1 cellular context compared by ENCODE assay signal in genomic region chr10:81866753-81867152, GRCh38.
TF ChIP-seq lines count a peak whose summit lies in the region.

No MANE protein-coding gene starts in this region.

TF ChIP-seq in SK-N-SH, 30 proteins besides CTCF, POLR2A, EP300 and RAD21 (continued from another document):
- TF ChIP-seq ZBTB33 (IDR thresholded peaks at IDR 0.05; ENCODE audit: borderline replicate concordance, low read depth), result no peak
- no peak for TF ChIP-seq RCOR1 (IDR thresholded peaks at IDR 0.05; ENCODE audit: low read length)
- no peak for TF ChIP-seq MAX (IDR thresholded peaks at IDR 0.05; ENCODE audit: low read depth)
- no peak for TF ChIP-seq TAF1 (IDR thresholded peaks at IDR 0.05; ENCODE audit: borderline replicate concordance, low read depth, low read length)
- no peak for TF ChIP-seq SIN3A (IDR thresholded peaks at IDR 0.05; ENCODE audit: borderline replicate concordance, low read depth, low read length)
